1 cellular context compared by ENCODE assay signal in genomic region chr10:74921070-74921469, GRCh38.
TF ChIP-seq lines count a peak whose summit lies in the region.
"Not testable (repeated sequence)": the region's sequence is repeated elsewhere in the genome, so short reads cannot be mapped to it uniquely, and the experiment has no call there.

No MANE protein-coding gene starts in this region.

TF ChIP-seq in K562, 482 proteins besides CTCF, POLR2A, EP300 and RAD21:
- TF ChIP-seq CBFA2T3 (IDR thresholded peaks at IDR 0.05) (peak; percentile 90), PHB2 (IDR thresholded peaks at IDR 0.05; ENCODE audit: low read depth) (peak; percentile 63; the same call in 1 of the 2 replicates), SMARCA4 (IDR thresholded peaks at IDR 0.05) (peak; percentile 60), THRA (IDR thresholded peaks at IDR 0.05) (0 out of 2 replicates have a peak, but pooled peaks have one; percentile 60), TEAD4 (IDR thresholded peaks at IDR 0.05; ENCODE audit: low read length) (peak; percentile 33; the same call in 1 of the 2 replicates), SMAD4 (CRISPR knock-in tag; conservative IDR thresholded peaks at IDR 0.05) (peak; percentile 36), RCOR1 (IDR thresholded peaks at IDR 0.05; ENCODE audit: borderline replicate concordance in 1 of 2, low read depth in 2 of 2, low read length in 2 of 2) (0 out of 4 replicates have a peak, but pooled peaks of 1 of the 2 experiments have one; percentile 14), NCOR1 (IDR thresholded peaks at IDR 0.05) (peak; percentile 85), NCOA1 (IDR thresholded peaks at IDR 0.05; ENCODE audit: low read depth) (peak; percentile 44; the same call in 1 of the 2 replicates), TCF3 (CRISPR knock-in tag; IDR thresholded peaks at IDR 0.05) (peak; percentile 53), GATA2 (CRISPR knock-in tag; IDR thresholded peaks at IDR 0.05) (0 out of 2 replicates have a peak, but pooled peaks have one; percentile 19), NFIC (IDR thresholded peaks at IDR 0.05) (0 out of 2 replicates have a peak, but pooled peaks have one; percentile 10), CBFA2T2 (conservative IDR thresholded peaks at IDR 0.05) (peak; percentile 85), TRIM24 (IDR thresholded peaks at IDR 0.05) (peak; percentile 63 to 81), ARID1B (IDR thresholded peaks at IDR 0.05) (peak; percentile 82), MTA2 (IDR thresholded peaks at IDR 0.05; ENCODE audit: low read depth) (peak; percentile 49), DPF2 (IDR thresholded peaks at IDR 0.05) (peak; percentile 51), CTBP1 (IDR thresholded peaks at IDR 0.05; ENCODE audit: borderline replicate concordance) (peak; percentile 21; the same call in 1 of the 2 replicates), TAL1 (IDR thresholded peaks at IDR 0.05) (peak; percentile 88)
- not testable (repeated sequence) for TF ChIP-seq TEAD4 (CRISPR knock-in tag; IDR thresholded peaks at IDR 0.05; ENCODE audit: borderline replicate concordance)
TF ChIP-seq in K562: peak in this region for 19; not testable (repeated sequence) for 463.
